31 cellular contexts compared by ENCODE assay signal in genomic region chr15:78597583-78597982, GRCh38. TPM values are rescaled to one million over a fixed set of nuclear protein-coding genes. Genes with fewer than 3 reads are reported as not detected.
"Had no signal": no experiment of that assay in that cellular context is flagged by ENCODE, and none has a peak within 500 bp of the region (broad histone marks: within the 10 kb centered on the region; RNA-seq: fewer than 3 reads in every experiment).

No MANE protein-coding gene starts in this region.

- H3K9me3 Mint-ChIP-seq: effector memory CD8-positive, alpha-beta T cell; endodermal cell; naive B cell had no signal

- H3K27me3 ChIP-seq: gastrocnemius medialis, heart right ventricle, left lung had no signal

- ATAC-seq: effector memory CD8-positive, alpha-beta T cell; gastrocnemius medialis; heart right ventricle; left cardiac atrium; left lung; left ventricle myocardium superior; lower lobe of right lung; mucosa of descending colon had no signal

- H3K9me3 ChIP-seq: esophagus squamous epithelium, gastrocnemius medialis, heart right ventricle, left lung, lower lobe of right lung, mucosa of descending colon had no signal

- H3K36me3 ChIP-seq: esophagus squamous epithelium, gastrocnemius medialis, heart right ventricle, left lung, lower lobe of right lung had no signal

- FAIRE-seq: colon, endometrium, islet of Langerhans, keratinocyte had no signal

- H3K4me1 Mint-ChIP-seq: endodermal cell, mesothelial cell of epicardium, naive B cell had no signal

- H3K27ac Mint-ChIP-seq: effector memory CD8-positive, alpha-beta T cell; endodermal cell; mesothelial cell of epicardium; naive B cell had no signal

- H3K27ac ChIP-seq: coronary artery, dorsolateral prefrontal cortex, epithelial cell of prostate, esophagus squamous epithelium, gastrocnemius medialis, heart right ventricle, left lung, lower lobe of right lung had no signal

- H3K4me3 ChIP-seq: coronary artery, dorsolateral prefrontal cortex, esophagus squamous epithelium, gastrocnemius medialis, heart right ventricle, left lung, lower lobe of right lung, mucosa of descending colon had no signal

- DNase-seq: dermis blood vessel endothelial cell; dorsolateral prefrontal cortex; effector CD4-positive, alpha-beta T cell; effector memory CD8-positive, alpha-beta T cell; endodermal cell; esophagus squamous epithelium; foreskin fibroblast; foreskin melanocyte; gastrocnemius medialis; glutamatergic neuron; head of caudate nucleus; heart right ventricle; hippocampal formation; left cardiac atrium; left lung; left ventricle myocardium superior; lower lobe of right lung; mesenchymal stem cell; mucosa of descending colon; naive B cell had no signal

- H3K4me3 Mint-ChIP-seq: effector memory CD8-positive, alpha-beta T cell; endodermal cell; mesothelial cell of epicardium; naive B cell had no signal

- H3K36me3 Mint-ChIP-seq: naive B cell had no signal

- H3K4me1 ChIP-seq: gastrocnemius medialis, heart right ventricle, left lung, lower lobe of right lung had no signal

RNA-seq across cellular contexts. Expression of gene CHRNA3, which starts 23.2 kb away (rescaled TPM):
- total RNA-seq: dermis blood vessel endothelial cell, glomerular endothelial cell, left ventricle myocardium superior, lung microvascular endothelial cell, mesenteric fat pad had no signal
- polyA plus RNA-seq: keratinocyte had no signal

RNA-seq across cellular contexts. Expression of gene CHRNB4, which starts 43.4 kb away (rescaled TPM):
- total RNA-seq: dermis blood vessel endothelial cell, gastrocnemius medialis, glomerular endothelial cell, left lung, left ventricle myocardium superior, lower lobe of right lung, lung microvascular endothelial cell, mesenteric fat pad, myocyte had no signal
